In genomic region chr15:90594297-90594696, GRCh38 we compare ENCODE assay signal across 8 cellular contexts.
DNase-seq lines count a peak whose midpoint lies in the region; ATAC-seq and TF ChIP-seq lines count a peak whose summit lies in the region.

No MANE protein-coding gene starts in this region.

- H3K9me3 Mint-ChIP-seq in activated B cell treated with CpG ODN at 0.5 μM for 24 hours: no peaks in the 10 kb centered on the region
- no peaks in the 10 kb centered on the region for H3K9me3 Mint-ChIP-seq in central memory CD8-positive, alpha-beta T cell
- H3K9me3 Mint-ChIP-seq in stimulated activated effector memory CD8-positive, alpha-beta T cell treated with anti-CD3 and anti-CD28 coated beads, Interleukin-12 subunit alpha, Interleukin-12 subunit beta, amount 100 ng/mL, for 72 hours: no peaks in the 10 kb centered on the region

- intact Hi-C loops in activated B cell treated with CpG ODN at 0.5 μM for 24 hours (cut with micrococcal nuclease): loop anchor here (1.0 to 10.0 kb wide), 6 partner anchors 15 to 209 kb away; partner anchors contain the start of gene IQGAP1

- CTCF ChIA-PET in activated B cell treated with CpG ODN at 0.5 μM for 24 hours (lab: Charles Lee): no interaction called here
- CTCF ChIA-PET in GM10248 (lab: Yijun Ruan, JAX): interaction anchor here (1.2 kb wide), 1 partner anchor 27 kb away, joined by 3 read pairs; no protein-coding TSS in a partner anchor

- peaks cover 9% of the 10 kb centered on the region for H3K36me3 Mint-ChIP-seq in activated B cell treated with CpG ODN at 0.5 μM for 24 hours (ENCODE audit: low read depth)
- H3K36me3 Mint-ChIP-seq in central memory CD8-positive, alpha-beta T cell (ENCODE audit: insufficient read depth): peaks cover 19% of the 10 kb centered on the region
- peaks cover 13% of the 10 kb centered on the region for H3K36me3 Mint-ChIP-seq in stimulated activated effector memory CD8-positive, alpha-beta T cell treated with anti-CD3 and anti-CD28 coated beads, Interleukin-12 subunit alpha, Interleukin-12 subunit beta, amount 100 ng/mL, for 72 hours

- peak; percentile 16 for DNase-seq in Caki2 (ENCODE audit: low read depth)
- peak; percentile 69 for DNase-seq in activated B cell treated with CpG ODN at 0.5 μM for 24 hours
- peak; percentile 52 to 64 for DNase-seq in central memory CD8-positive, alpha-beta T cell (ENCODE audit: low spot score in 2 of 2)
- DNase-seq in mucosa of gallbladder (ENCODE audit: low spot score): peak; percentile 92
- DNase-seq in stimulated activated effector memory CD8-positive, alpha-beta T cell treated with anti-CD3 and anti-CD28 coated beads, Interleukin-12 subunit alpha, Interleukin-12 subunit beta, amount 100 ng/mL, for 72 hours (ENCODE audit: low spot score in 2 of 2): peak; percentile 59 to 89
- no peak for DNase-seq in GM10248 (ENCODE audit: extremely low spot score)

- no peaks in the 10 kb centered on the region for H3K27me3 Mint-ChIP-seq in activated B cell treated with CpG ODN at 0.5 μM for 24 hours
- no peaks in the 10 kb centered on the region for H3K27me3 Mint-ChIP-seq in central memory CD8-positive, alpha-beta T cell

- TF ChIP-seq CTCF in activated B cell treated with CpG ODN at 0.5 μM for 24 hours (IDR thresholded peaks at IDR 0.05) (no peak), GM10248 (IDR thresholded peaks at IDR 0.05; ENCODE audit: control extremely low read depth, extremely low read depth, low read depth, missing control alignments) (no peak)

- peaks cover 86% of the 10 kb centered on the region for H3K4me1 Mint-ChIP-seq in activated B cell treated with CpG ODN at 0.5 μM for 24 hours
- peaks cover 55% of the 10 kb centered on the region for H3K4me1 Mint-ChIP-seq in central memory CD8-positive, alpha-beta T cell
- H3K4me1 Mint-ChIP-seq in stimulated activated effector memory CD8-positive, alpha-beta T cell treated with anti-CD3 and anti-CD28 coated beads, Interleukin-12 subunit alpha, Interleukin-12 subunit beta, amount 100 ng/mL, for 72 hours: peaks cover 68% of the 10 kb centered on the region

- in situ Hi-C loops in Caki2 (cut with HindIII; ENCODE audit: low pct_unique_long_range_greater_than_20kb, low sequenced_read_pairs): no loop called here

- POLR2A ChIA-PET in activated B cell treated with CpG ODN at 0.5 μM for 24 hours (lab: Charles Lee): interaction anchor here (0.7 to 3.8 kb wide), 14 partner anchors 9 to 361 kb away, joined by 3 to 28 read pairs (median 6); partner anchors contain the start of genes BLM, CIB1, CRTC3 and HDDC3
- POLR2A ChIA-PET in GM10248 (lab: Yijun Ruan, JAX): no interaction called here

- ATAC-seq in HG03354 (IDR thresholded peaks at IDR 0.05; ENCODE audit: poor library complexity, severe bottlenecking, unreplicated experiment) (peak; percentile 44), activated B cell treated with CpG ODN at 0.5 μM for 24 hours (ENCODE audit: low read depth) (peak; percentile 83), HG02840 (IDR thresholded peaks at IDR 0.05; ENCODE audit: low FRiP score, unreplicated experiment) (no peak)
- peak; percentile 91 for ATAC-seq in central memory CD8-positive, alpha-beta T cell (replicated peaks; ENCODE audit: extremely low read depth, poor library complexity, severe bottlenecking)
- peak; percentile 93 for ATAC-seq in stimulated activated effector memory CD8-positive, alpha-beta T cell treated with anti-CD3 and anti-CD28 coated beads, Interleukin-12 subunit alpha, Interleukin-12 subunit beta, amount 100 ng/mL, for 72 hours

- peak overlapping the region; percentile 82 for H3K4me3 Mint-ChIP-seq in activated B cell treated with CpG ODN at 0.5 μM for 24 hours
- H3K4me3 Mint-ChIP-seq in central memory CD8-positive, alpha-beta T cell: peak overlapping the region; percentile 73
- peak overlapping the region; percentile 73 for H3K4me3 Mint-ChIP-seq in stimulated activated effector memory CD8-positive, alpha-beta T cell treated with anti-CD3 and anti-CD28 coated beads, Interleukin-12 subunit alpha, Interleukin-12 subunit beta, amount 100 ng/mL, for 72 hours

- peak overlapping the region; percentile 98 for H3K27ac Mint-ChIP-seq in activated B cell treated with CpG ODN at 0.5 μM for 24 hours
- H3K27ac Mint-ChIP-seq in central memory CD8-positive, alpha-beta T cell (ENCODE audit: low read depth): peak overlapping the region; percentile 97
- H3K27ac Mint-ChIP-seq in stimulated activated effector memory CD8-positive, alpha-beta T cell treated with anti-CD3 and anti-CD28 coated beads, Interleukin-12 subunit alpha, Interleukin-12 subunit beta, amount 100 ng/mL, for 72 hours: peak overlapping the region; percentile 97
